In genomic region chr10:75234683-75235374, GRCh38 we compare ENCODE assay signal across 8 cellular contexts. TPM values are rescaled to one million over a fixed set of nuclear protein-coding genes. Genes with fewer than 3 reads are reported as not detected.
DNase-seq lines count a peak whose midpoint lies in the region; ATAC-seq, FAIRE-seq and TF ChIP-seq lines count a peak whose summit lies in the region.

No MANE protein-coding gene starts in this region.

- peak; percentile 38 for ATAC-seq in left lung

- H3K9me3 ChIP-seq in OCI-LY3 (ENCODE audit: insufficient read depth, low read length) = no peaks in the 10 kb centered on the region
- no peaks in the 10 kb centered on the region for H3K9me3 ChIP-seq in left lung
- H3K9me3 ChIP-seq in stomach smooth muscle (ENCODE audit: control insufficient read depth in 2 of 2, low read length in 2 of 2) = no peaks in the 10 kb centered on the region

- H4K20me1 ChIP-seq in OCI-LY3 (ENCODE audit: insufficient read depth, low read length) = no peaks in the 10 kb centered on the region

- H3K4me1 ChIP-seq in OCI-LY3 (ENCODE audit: low read length) (peaks cover 11% of the 10 kb centered on the region), left lung (peaks cover 5 to 28% of the 10 kb centered on the region in 2 donors), stomach smooth muscle (ENCODE audit: control insufficient read depth, insufficient read depth, low read length) (peaks cover 21% of the 10 kb centered on the region)

- FAIRE-seq in D721Med (lab: Jason Lieb, UNC) = no peak

- H3K9ac ChIP-seq in OCI-LY3 (ENCODE audit: low read length) (peak overlapping the region; percentile 85), stomach smooth muscle (ENCODE audit: low read length in 2 of 2) (peak overlapping the region; percentile 51 to 53)

- no peak for DNase-seq in HFF-Myc (ENCODE audit: extremely low read depth, low read depth)
- DNase-seq in caudate nucleus (lab: John Stamatoyannopoulos, UW) = no peak
- peak; percentile 46 to 88 for DNase-seq in left lung
- no peak for DNase-seq in NCI-H2081 (lab: John Stamatoyannopoulos, UW)
- no peak for DNase-seq in D721Med (ENCODE audit: insufficient read length, low spot score)

- H3K4me3 ChIP-seq in GM12875 (ENCODE audit: low read depth, low read length) (peak overlapping the region; percentile 89), HFF-Myc (replicated peaks; ENCODE audit: low read depth, low read length) (peak overlapping the region; percentile 69), OCI-LY3 (ENCODE audit: low read length) (peak overlapping the region; percentile 95), left lung (peak overlapping the region; percentile 88 to 95), stomach smooth muscle (ENCODE audit: low read length in 2 of 2) (peak overlapping the region; percentile 69 to 83)

- H2AFZ ChIP-seq in OCI-LY3 (ENCODE audit: low read depth, low read length) = peak overlapping the region; percentile 78

- intact Hi-C loops in left lung (cut with DNase I) = loop anchor here in 1 of 2 donors (10.0 kb wide), 1 partner anchor 130 kb away; a partner anchor contains a TSS

- H3K36me3 ChIP-seq in OCI-LY3 (replicated peaks; ENCODE audit: low read depth, low read length) = peaks cover 20% of the 10 kb centered on the region
- H3K36me3 ChIP-seq in left lung = peaks cover 0 to 31% of the 10 kb centered on the region in 2 donors
- peaks cover 9 to 14% of the 10 kb centered on the region in 2 donors for H3K36me3 ChIP-seq in stomach smooth muscle (ENCODE audit: control insufficient read depth in 2 of 2, insufficient read depth in 2 of 2, low read length in 2 of 2)

- H3K27me3 ChIP-seq in OCI-LY3 (ENCODE audit: low read depth, low read length) = no peaks in the 10 kb centered on the region
- H3K27me3 ChIP-seq in left lung = no peaks in the 10 kb centered on the region
- no peaks in the 10 kb centered on the region for H3K27me3 ChIP-seq in stomach smooth muscle (ENCODE audit: control insufficient read depth in 1 of 2, insufficient read depth in 2 of 2, low read length in 2 of 2)

- no peak for TF ChIP-seq CTCF in GM12875 (IDR thresholded peaks at IDR 0.05; ENCODE audit: borderline replicate concordance, insufficient read depth, low read depth, low read length)
- no peak for TF ChIP-seq CTCF in HFF-Myc (IDR thresholded peaks at IDR 0.05; ENCODE audit: low read depth, low read length, missing control alignments)
- TF ChIP-seq CTCF in OCI-LY3 (IDR thresholded peaks at IDR 0.05; ENCODE audit: low read depth, low read length) = peak; percentile 28
- no peak for TF ChIP-seq CTCF in left lung (IDR thresholded peaks at IDR 0.05)
- no peak for TF ChIP-seq CTCF in D721Med (IDR thresholded peaks at IDR 0.05; ENCODE audit: insufficient read depth, missing control alignments)

- H3K27ac ChIP-seq in OCI-LY3 (ENCODE audit: low read length) (peak overlapping the region; percentile 66), caudate nucleus (ENCODE audit: low read depth, low read length) (peak overlapping the region; percentile 26), left lung (peak overlapping the region; percentile 75 to 86), stomach smooth muscle (ENCODE audit: low read length) (peak overlapping the region; percentile 55)

- H3K4me2 ChIP-seq in OCI-LY3 (ENCODE audit: low read length) = peak overlapping the region; percentile 94

- no peaks in the 10 kb centered on the region for H3K79me2 ChIP-seq in OCI-LY3 (ENCODE audit: low read length)

RNA-seq across cellular contexts. Expression of gene COMTD1, which starts 0.9 kb away (rescaled TPM):
- total RNA-seq in left lung = 10 to 100 TPM; 18.6 to 26.5 TPM

RNA-seq across cellular contexts. Expression of gene VDAC2, which starts 24.2 kb away (rescaled TPM):
- total RNA-seq in left lung = 100 to 1,000 TPM; 151 to 155 TPM

Comparison
In these comparisons a context has a peak if more than half of its experiments do, and no peak if none do; other contexts are left out.
1. DNase-seq: peak in left lung (2 of 2); none in HFF-Myc (single experiment), caudate nucleus (0 of 61), NCI-H2081 (0 of 2) and D721Med (single experiment).
2. H3K27ac ChIP-seq: peak in every context shown above with its lines; median percentile 80 in left lung; 66 in OCI-LY3; 55 in stomach smooth muscle; 26 in caudate nucleus.
3. Peak in every context shown above with its lines, with median percentiles within 50 percentile points of each other: H3K4me3 ChIP-seq.